8 cellular contexts compared by ENCODE assay signal in the genomic region with DNA sequence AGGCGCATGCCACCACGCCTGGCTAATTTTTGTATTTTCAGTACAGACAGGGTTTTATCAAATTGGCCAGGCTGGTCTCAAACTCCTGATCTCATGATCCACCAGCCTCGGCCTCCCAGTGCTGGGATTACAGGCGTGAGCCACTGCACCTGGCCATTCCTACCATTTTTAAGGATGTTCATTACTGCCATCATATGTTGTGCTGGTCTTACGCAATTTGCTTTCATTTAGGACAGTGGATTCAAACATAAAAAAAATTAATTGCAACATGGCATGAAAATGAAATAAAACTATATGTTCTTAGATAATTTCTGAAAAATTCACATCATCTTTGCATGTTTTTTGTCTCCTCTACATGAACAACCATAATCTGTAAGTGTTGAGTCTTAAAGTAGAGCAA.
"Had no signal": no experiment of that assay in that cellular context is flagged by ENCODE, and none has a peak within 500 bp of the region (broad histone marks: within the 10 kb centered on the region; RNA-seq: fewer than 3 reads in every experiment).

No MANE protein-coding gene starts in this region.

- H3K9me3 Mint-ChIP-seq: GM23338, HFFc6 had no signal

- H3K4me3 ChIP-seq: GM23338, HAP-1, K562 had no signal

- H3K27ac Mint-ChIP-seq: GM23338, HFFc6 had no signal

- H3K4me1 ChIP-seq: HAP-1 had no signal

- H3K4me3 Mint-ChIP-seq: GM23338, HFFc6 had no signal

- FAIRE-seq: HTR-8/SVneo, K562 had no signal

- H2AFZ ChIP-seq: GM23338 had no signal

- H3K4me2 ChIP-seq: GM23338 had no signal

- H3K36me3 ChIP-seq: HAP-1 had no signal

- H3K4me1 Mint-ChIP-seq: GM23338 had no signal

- DNase-seq: H7, HFFc6, KG1 had no signal

- H3K9me3 ChIP-seq: HAP-1 had no signal

- ATAC-seq: GM23338, HCT116, K562 had no signal
